Comparison of ENCODE assay signal across 12 cellular contexts in genomic region chr3:178537123-178537754, GRCh38. TPM values are rescaled to one million over a fixed set of nuclear protein-coding genes. Genes with fewer than 3 reads are reported as not detected.
DNase-seq lines count a peak whose midpoint lies in the region; ATAC-seq and TF ChIP-seq lines count a peak whose summit lies in the region.
"Had no signal": no experiment of that assay in that cellular context is flagged by ENCODE, and none has a peak within 500 bp of the region (broad histone marks: within the 10 kb centered on the region; RNA-seq: fewer than 3 reads in every experiment).

No MANE protein-coding gene starts in this region.

- ATAC-seq in thoracic aorta (ENCODE audit: insufficient number of reproducible peaks, low FRiP score, low read depth), result no peak
- ATAC-seq in HG02852 (IDR thresholded peaks at IDR 0.05; ENCODE audit: unreplicated experiment), result no peak
- ATAC-seq: A549 had no signal

- H3K36me3 ChIP-seq in breast epithelium (no peaks in the 10 kb centered on the region), thoracic aorta (no peaks in the 10 kb centered on the region), BE2C (no peaks in the 10 kb centered on the region)

- H3K27me3 Mint-ChIP-seq in mesothelial cell of epicardium (ENCODE audit: low read depth), result no peaks in the 10 kb centered on the region

- H3K4me3 ChIP-seq in breast epithelium, result peak overlapping the region in 2 of 3 donors; percentile 53 to 64
- H3K4me3 ChIP-seq in thoracic aorta, result peak overlapping the region; percentile 70
- H3K4me3 ChIP-seq in BE2C (ENCODE audit: low read depth, low read length), result no peak overlapping the region
- H3K4me3 ChIP-seq: A549, PC-9 had no signal

- TF ChIP-seq POLR2A in breast epithelium (IDR thresholded peaks at IDR 0.05), result no peak

- H3K4me1 ChIP-seq in breast epithelium (no peaks in the 10 kb centered on the region), thoracic aorta (ENCODE audit: control insufficient read depth in 1 of 2, low read depth in 2 of 2) (peaks cover 5 to 7% of the 10 kb centered on the region in 2 donors), BE2C (no peaks in the 10 kb centered on the region)
- H3K4me1 ChIP-seq: A549 had no signal

- H3K4me1 Mint-ChIP-seq in mesothelial cell of epicardium, result peaks cover 55% of the 10 kb centered on the region
- H3K4me1 Mint-ChIP-seq: activated naive CD4-positive, alpha-beta T cell treated with anti-CD3 and anti-CD28 coated beads, Interleukin-2, amount 10 ng/mL, durations not matched to agents 7 days and 5 days had no signal

- H3K27ac Mint-ChIP-seq in mesothelial cell of epicardium, result peak overlapping the region; percentile 66
- H3K27ac Mint-ChIP-seq: activated naive CD4-positive, alpha-beta T cell treated with anti-CD3 and anti-CD28 coated beads, Interleukin-2, amount 10 ng/mL, durations not matched to agents 7 days and 5 days had no signal

- H3K9me3 ChIP-seq in breast epithelium (no peaks in the 10 kb centered on the region), thoracic aorta (no peaks in the 10 kb centered on the region), BE2C (no peaks in the 10 kb centered on the region)
- H3K9me3 ChIP-seq: A549 had no signal

- no peaks in the 10 kb centered on the region for H3K36me3 Mint-ChIP-seq in mesothelial cell of epicardium
- H3K36me3 Mint-ChIP-seq: activated naive CD4-positive, alpha-beta T cell treated with anti-CD3 and anti-CD28 coated beads, Interleukin-2, amount 10 ng/mL, durations not matched to agents 7 days and 5 days had no signal

- H3K27ac ChIP-seq in breast epithelium (no peak overlapping the region), thoracic aorta (no peak overlapping the region)
- H3K27ac ChIP-seq: A549, PC-9 had no signal

- DNase-seq in NCI-H2081 (lab: John Stamatoyannopoulos, UW) (peak; percentile 50 to 79), NCI-H2081 treated with DMSO at 0.1 percent for 48 hours (lab: John Stamatoyannopoulos, UW) (no peak), breast epithelium (ENCODE audit: low spot score in 2 of 2) (no peak), mesothelial cell of epicardium (ENCODE audit: low spot score in 2 of 2, unreplicated experiment in 2 of 2) (no peak), thoracic aorta (ENCODE audit: low spot score) (no peak), LoVo (ENCODE audit: low spot score) (no peak), BE2C (no peak)
- DNase-seq: activated naive CD4-positive, alpha-beta T cell treated with anti-CD3 and anti-CD28 coated beads, Interleukin-2, amount 10 ng/mL, durations not matched to agents 7 days and 5 days; mesendoderm; PC-9 had no signal

- peak overlapping the region; percentile 80 for H3K4me3 Mint-ChIP-seq in mesothelial cell of epicardium
- H3K4me3 Mint-ChIP-seq: activated naive CD4-positive, alpha-beta T cell treated with anti-CD3 and anti-CD28 coated beads, Interleukin-2, amount 10 ng/mL, durations not matched to agents 7 days and 5 days had no signal

- no peaks in the 10 kb centered on the region for H3K9me3 Mint-ChIP-seq in mesothelial cell of epicardium
- H3K9me3 Mint-ChIP-seq: activated naive CD4-positive, alpha-beta T cell treated with anti-CD3 and anti-CD28 coated beads, Interleukin-2, amount 10 ng/mL, durations not matched to agents 7 days and 5 days had no signal

- TF ChIP-seq CTCF in breast epithelium (IDR thresholded peaks at IDR 0.05) (no peak), mesothelial cell of epicardium (IDR thresholded peaks at IDR 0.05; ENCODE audit: unreplicated experiment) (no peak), thoracic aorta (IDR thresholded peaks at IDR 0.05) (no peak), BE2C (IDR thresholded peaks at IDR 0.05; ENCODE audit: low read depth, low read length) (no peak)

- intact Hi-C loops in breast epithelium (cut with DNase I; ENCODE audit: low total_unique reads), result no loop called here

- peaks cover 0 to 6% of the 10 kb centered on the region in 2 donors for H3K27me3 ChIP-seq in breast epithelium
- H3K27me3 ChIP-seq in thoracic aorta (replicated peaks; ENCODE audit: insufficient read depth), result no peaks in the 10 kb centered on the region
- peaks cover 49% of the 10 kb centered on the region for H3K27me3 ChIP-seq in BE2C

RNA-seq across cellular contexts. Expression of gene KCNMB2, which starts 1.0 kb away (rescaled TPM):
- total RNA-seq in breast epithelium (under 1 TPM in 1 of 3 donors, not detected in 2; 0.59 TPM), mesothelial cell of epicardium (2.9 to 3.9 TPM (median 3.0 TPM) in 3 replicates), thoracic aorta (not detected)
- not detected for polyA plus RNA-seq in BE2C (2012; ENCODE audit: insufficient read depth, insufficient read length, low read depth)
- total RNA-seq: PC-9 had no signal
- polyA plus RNA-seq: A549 had no signal

Comparison
In these comparisons a context has a peak if more than half of its experiments do, and no peak if none do; other contexts are left out.
1. DNase-seq: peak in NCI-H2081 (2 of 2); none in NCI-H2081 treated with DMSO at 0.1 percent for 48 hours (single experiment), breast epithelium (0 of 2), mesothelial cell of epicardium (0 of 2), thoracic aorta (single experiment), LoVo (single experiment) and BE2C (single experiment).